In the genomic region with DNA sequence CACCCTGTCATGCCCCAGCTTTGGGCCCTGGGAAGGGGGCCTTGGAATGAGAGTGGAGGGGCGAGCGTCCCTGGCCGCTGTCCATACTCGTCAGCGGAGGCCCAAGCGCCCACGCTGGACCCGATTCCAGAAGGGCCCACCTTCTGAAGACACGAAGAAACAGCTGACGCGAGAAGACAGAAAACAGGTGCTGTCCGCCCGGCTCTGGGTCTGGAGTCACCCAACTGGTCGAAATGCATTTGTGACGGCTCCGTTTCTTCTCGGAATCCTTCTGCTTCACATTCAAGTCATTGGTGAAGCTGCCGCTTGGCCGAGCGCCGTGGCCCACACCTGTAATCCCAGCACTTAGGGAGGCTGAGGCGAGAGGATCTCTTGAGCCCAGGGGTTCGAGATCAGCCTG, we compare ENCODE assay signal across 10 cellular contexts. TPM values are rescaled to one million over a fixed set of nuclear protein-coding genes. Genes with fewer than 3 reads are reported as not detected.
"Had no signal": no experiment of that assay in that cellular context is flagged by ENCODE, and none has a peak within 500 bp of the region (broad histone marks: within the 10 kb centered on the region; RNA-seq: fewer than 3 reads in every experiment).

No MANE protein-coding gene starts in this region.

- H3K27ac ChIP-seq: GM23248, HL-60 had no signal

- H3K4me3 Mint-ChIP-seq: HFFc6, IgD-negative memory B cell had no signal

- H3K9me3 ChIP-seq: HAP-1 had no signal

- H2AFZ ChIP-seq: GM23248 had no signal

- H3K4me1 ChIP-seq: HAP-1 had no signal

- DNase-seq: GM23248, GOT3, H7, HFFc6, KBM-7 had no signal

- H3K4me1 Mint-ChIP-seq: IgD-negative memory B cell had no signal

- H3K9ac ChIP-seq: GM23248 had no signal

- H3K36me3 ChIP-seq: HAP-1 had no signal

- H3K27ac Mint-ChIP-seq: HFFc6, IgD-negative memory B cell had no signal

- H3K4me3 ChIP-seq: GM23248, HAP-1 had no signal

- H3K36me3 Mint-ChIP-seq: IgD-negative memory B cell had no signal

- H3K9me3 Mint-ChIP-seq: HFFc6, IgD-negative memory B cell had no signal

RNA-seq across cellular contexts. Expression of gene PVALEF, which starts 52.8 kb away (rescaled TPM):
- total RNA-seq: GM23248, H4, H7, HFFc6, HT1080 had no signal
- polyA plus RNA-seq: GM23248, IgD-negative memory B cell had no signal
